In genomic region chr16:65662236-65662635, GRCh38 we compare ENCODE assay signal across 23 cellular contexts.
"Had no signal": no experiment of that assay in that cellular context is flagged by ENCODE, and none has a peak within 500 bp of the region (broad histone marks: within the 10 kb centered on the region; RNA-seq: fewer than 3 reads in every experiment).

No MANE protein-coding gene starts in this region.

- H3K4me1 Mint-ChIP-seq: IgD-negative memory B cell, T-cell had no signal

- H3K27ac Mint-ChIP-seq: IgD-negative memory B cell; T-cell; T-helper 1 cell treated with Interleukin-12 subunit alpha and Interleukin-12 subunit beta and Interleukin-4 antibody, amounts not matched to agents 30 μg/mL and 1 μg/mL, for 36 hours had no signal

- FAIRE-seq: HTR-8/SVneo, K562 had no signal

- H3K4me3 Mint-ChIP-seq: IgD-negative memory B cell; T-cell; T-helper 1 cell treated with Interleukin-12 subunit alpha and Interleukin-12 subunit beta and Interleukin-4 antibody, amounts not matched to agents 30 μg/mL and 1 μg/mL, for 36 hours had no signal

- H3K36me3 Mint-ChIP-seq: T-cell had no signal

- DNase-seq: Kasumi-1; MM.1S; NCI-H1092 treated with DMSO at 0.1 percent for 48 hours; NCI-H1417 treated with DMSO at 0.1 percent for 48 hours; NCI-H146; NCI-H1694 treated with DMSO at 0.1 percent for 48 hours; NCI-H1930; NCI-H2107; NCI-H2227 treated with DMSO at 0.1 percent for 48 hours; NCI-H524; NCI-H526 treated with DMSO at 0.1 percent for 48 hours; NK-92 treated with Interleukin-12 subunit alpha and Interleukin-12 subunit beta, amount 100 ng/mL, for 24 hours; PC-3; SHP77; SW 1271; T-cell had no signal

- H3K27ac ChIP-seq: HL-60, KMS-11, RWPE1 had no signal

- H3K4me3 ChIP-seq: K562 had no signal

- H3K27me3 Mint-ChIP-seq: IgD-negative memory B cell had no signal
